Comparison of ENCODE assay signal across 17 cellular contexts in genomic region chr10:55224007-55224781, GRCh38.
DNase-seq lines count a peak whose midpoint lies in the region; ATAC-seq, FAIRE-seq and TF ChIP-seq lines count a peak whose summit lies in the region.
"Had no signal": no experiment of that assay in that cellular context is flagged by ENCODE, and none has a peak within 500 bp of the region (broad histone marks: within the 10 kb centered on the region; RNA-seq: fewer than 3 reads in every experiment).

No MANE protein-coding gene starts in this region.

- no peak for TF ChIP-seq EP300 in SK-N-SH (IDR thresholded peaks at IDR 0.05; ENCODE audit: borderline replicate concordance in 1 of 2, low read depth in 1 of 2, low read length in 1 of 2)

- no peaks in the 10 kb centered on the region for H3F3A ChIP-seq in SK-N-SH (replicated peaks; ENCODE audit: insufficient read depth)

- no peaks in the 10 kb centered on the region for H3K36me3 Mint-ChIP-seq in astrocyte (ENCODE audit: low read depth, unreplicated experiment)

- H3K27ac Mint-ChIP-seq in astrocyte (ENCODE audit: unreplicated experiment): no peak overlapping the region

- FAIRE-seq in D721Med (lab: Jason Lieb, UNC) (peak; percentile 6), astrocyte (lab: Jason Lieb, UNC) (no peak)
- FAIRE-seq: GM18507 had no signal

- H3K4me3 Mint-ChIP-seq in astrocyte (ENCODE audit: unreplicated experiment): no peak overlapping the region

- H4K20me1 ChIP-seq in astrocyte (ENCODE audit: insufficient read depth, low read length) (no peaks in the 10 kb centered on the region), SK-N-SH (ENCODE audit: insufficient read depth) (no peaks in the 10 kb centered on the region)

- H3K27me3 Mint-ChIP-seq in astrocyte (ENCODE audit: low read depth, unreplicated experiment): no peaks in the 10 kb centered on the region

- H3K27me3 ChIP-seq in astrocyte (ENCODE audit: insufficient read depth, low read length): no peaks in the 10 kb centered on the region
- H3K27me3 ChIP-seq in SK-N-SH (ENCODE audit: insufficient read depth): no peaks in the 10 kb centered on the region

- H3K36me3 ChIP-seq in astrocyte (ENCODE audit: insufficient read depth, low read length): no peaks in the 10 kb centered on the region
- peaks cover 0 to 3% of the 10 kb centered on the region in 2 experiments for H3K36me3 ChIP-seq in SK-N-SH (replicated peaks in 1 of 2; ENCODE audit: control insufficient read depth in 1 of 2, insufficient read depth in 2 of 2, low read length in 1 of 2)

- H3K79me2 ChIP-seq in astrocyte (ENCODE audit: insufficient read depth, low read length) (no peaks in the 10 kb centered on the region), SK-N-SH (ENCODE audit: insufficient read depth) (no peaks in the 10 kb centered on the region)

- H3K9me3 ChIP-seq in astrocyte (ENCODE audit: insufficient read depth, low read depth, low read length) (no peaks in the 10 kb centered on the region), SK-N-SH (no peaks in the 10 kb centered on the region)

- H3K27ac ChIP-seq in astrocyte (ENCODE audit: low read depth, low read length) (no peak overlapping the region), SK-N-SH (ENCODE audit: low read depth in 2 of 2, low read length in 1 of 2) (no peak overlapping the region)
- H3K27ac ChIP-seq: C4-2B, GM23248, HL-60 had no signal

- DNase-seq in D721Med (ENCODE audit: insufficient read length, low spot score): no peak
- DNase-seq in astrocyte (ENCODE audit: low read depth): no peak
- DNase-seq in NCI-H1092 treated with DMSO at 0.1 percent for 48 hours (lab: John Stamatoyannopoulos, UW): no peak
- DNase-seq in nucleus accumbens (lab: John Stamatoyannopoulos, UW): no peak
- DNase-seq in SK-N-SH: no peak
- DNase-seq: DMS153, GM23248, KBM-7, NCI-H1092, NCI-H187, T-helper 1 cell had no signal

- POLR2A ChIA-PET in SK-N-SH (lab: Yijun Ruan, JAX): no interaction called here

- no peaks in the 10 kb centered on the region for H3K4me1 Mint-ChIP-seq in astrocyte (ENCODE audit: low read depth, unreplicated experiment)

- H3K4me1 ChIP-seq in astrocyte (ENCODE audit: insufficient read depth, low read length) (no peaks in the 10 kb centered on the region), SK-N-SH (ENCODE audit: control insufficient read depth in 1 of 2, insufficient read depth in 2 of 2, low read depth in 1 of 2, low read length in 1 of 2) (no peaks in the 10 kb centered on the region)

- no peak overlapping the region for H3K4me2 ChIP-seq in astrocyte (ENCODE audit: low read length)
- H3K4me2 ChIP-seq in SK-N-SH: no peak overlapping the region

- H3K9ac ChIP-seq in astrocyte (ENCODE audit: low read length) (no peak overlapping the region), SK-N-SH (no peak overlapping the region)
- H3K9ac ChIP-seq: GM23248 had no signal

- H3K4me3 ChIP-seq in astrocyte (ENCODE audit: insufficient read depth, low read depth, low read length) (no peak overlapping the region), SK-N-SH (ENCODE audit: low read depth in 2 of 2, low read length in 1 of 2) (no peak overlapping the region)
- H3K4me3 ChIP-seq: GM23248 had no signal

- H2AFZ ChIP-seq in astrocyte (ENCODE audit: low read depth, low read length) (peak overlapping the region; percentile 11), SK-N-SH (ENCODE audit: low read depth) (no peak overlapping the region)
- H2AFZ ChIP-seq: GM23248 had no signal

- CTCF ChIA-PET in SK-N-SH (lab: Yijun Ruan, JAX): interaction anchor here (1.1 kb wide), 1 partner anchor 26 kb away, joined by 3 read pairs; no protein-coding TSS in a partner anchor

- ATAC-seq in GM19351 (IDR thresholded peaks at IDR 0.05; ENCODE audit: unreplicated experiment) (peak; percentile 71), HG02885 (IDR thresholded peaks at IDR 0.05; ENCODE audit: poor library complexity, unreplicated experiment) (peak; percentile 79), HG03460 (IDR thresholded peaks at IDR 0.05; ENCODE audit: unreplicated experiment) (no peak)

- WGBS in SK-N-SH (ENCODE audit: low lambda C conversion rate): 70% methylated on average over 5 of the region's 5 CpGs

- H3K9me2 ChIP-seq in SK-N-SH: no peaks in the 10 kb centered on the region

- TF ChIP-seq CTCF in D721Med (IDR thresholded peaks at IDR 0.05; ENCODE audit: insufficient read depth, missing control alignments) (no peak), astrocyte (IDR thresholded peaks at IDR 0.05; ENCODE audit: insufficient read depth, low read depth, low read length) (no peak), SK-N-SH (IDR thresholded peaks at IDR 0.05) (no peak)

- TF ChIP-seq RAD21 in SK-N-SH (IDR thresholded peaks at IDR 0.05; ENCODE audit: low read length): no peak

- no peaks in the 10 kb centered on the region for H3K9me3 Mint-ChIP-seq in astrocyte (ENCODE audit: unreplicated experiment)

TF ChIP-seq in SK-N-SH, 30 proteins besides CTCF, POLR2A, EP300 and RAD21:
- TF ChIP-seq TEAD4 (IDR thresholded peaks at IDR 0.05; ENCODE audit: borderline replicate concordance, insufficient read depth) (no peak), NFIC (IDR thresholded peaks at IDR 0.05; ENCODE audit: borderline replicate concordance) (no peak), GABPA (IDR thresholded peaks at IDR 0.05; ENCODE audit: low read depth) (no peak), MXI1 (IDR thresholded peaks at IDR 0.05; ENCODE audit: low read depth, low read length) (no peak), YY1 (IDR thresholded peaks at IDR 0.05; ENCODE audit: low read depth) (no peak), FOXJ3 (CRISPR knock-in tag; IDR thresholded peaks at IDR 0.05) (no peak), SMC3 (IDR thresholded peaks at IDR 0.05; ENCODE audit: low read depth, low read length) (no peak), POLR2AphosphoS5 (IDR thresholded peaks at IDR 0.05; ENCODE audit: low read depth, low read length) (no peak), RFX5 (IDR thresholded peaks at IDR 0.05; ENCODE audit: low read length) (no peak), CHD2 (IDR thresholded peaks at IDR 0.05; ENCODE audit: low read length, partially characterized antibody) (no peak), FOXM1 (IDR thresholded peaks at IDR 0.05; ENCODE audit: low read depth) (no peak), REST (IDR thresholded peaks at IDR 0.05; ENCODE audit: low read depth, low read length) (no peak)
